In the genomic region with DNA sequence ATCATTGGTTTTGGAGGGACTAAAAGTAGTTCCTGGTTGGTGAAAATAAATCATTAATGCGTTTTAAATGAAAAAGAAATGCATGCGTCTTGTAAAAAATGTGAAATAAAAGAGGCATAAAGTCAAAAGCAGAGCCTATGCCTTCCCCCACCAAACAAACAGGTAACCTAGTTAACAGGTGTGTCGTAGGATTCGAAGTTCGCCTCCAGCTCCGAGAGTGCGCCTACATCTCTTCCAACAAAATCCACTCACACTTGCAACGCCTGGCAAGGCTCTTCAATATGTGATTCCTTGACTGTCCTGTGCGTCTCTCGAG, we compare ENCODE assay signal across 8 cellular contexts. TPM values are rescaled to one million over a fixed set of nuclear protein-coding genes. Genes with fewer than 3 reads are reported as not detected.
DNase-seq lines count a peak whose midpoint lies in the region; ATAC-seq lines count a peak whose summit lies in the region.

No MANE protein-coding gene starts in this region.

- no peaks in the 10 kb centered on the region for H3K9me3 Mint-ChIP-seq in T-helper 1 cell treated with Interleukin-12 subunit alpha and Interleukin-12 subunit beta and Interleukin-4 antibody, amounts not matched to agents 30 μg/mL and 1 μg/mL, for 36 hours
- no peaks in the 10 kb centered on the region for H3K9me3 Mint-ChIP-seq in activated CD4-positive, alpha-beta memory T cell treated with anti-CD3 and anti-CD28 coated beads for 36 hours
- no peaks in the 10 kb centered on the region for H3K9me3 Mint-ChIP-seq in stimulated activated memory B cell treated with anti-CD40 and anti-IgM and Interleukin-4, amounts not matched to agents 10 μg/mL and 1 μg/mL and 100 μg/mL, for 72 hours

- WGBS in right cardiac atrium: 9% methylated on average over 10 of the region's 10 CpGs

- no peaks in the 10 kb centered on the region for H3K27me3 ChIP-seq in right cardiac atrium (ENCODE audit: control insufficient read depth, insufficient read depth)

- H3K27ac Mint-ChIP-seq in T-helper 1 cell treated with Interleukin-12 subunit alpha and Interleukin-12 subunit beta and Interleukin-4 antibody, amounts not matched to agents 30 μg/mL and 1 μg/mL, for 36 hours: peak overlapping the region; percentile 98
- H3K27ac Mint-ChIP-seq in activated CD4-positive, alpha-beta memory T cell treated with anti-CD3 and anti-CD28 coated beads for 36 hours: peak overlapping the region; percentile 87
- peak overlapping the region; percentile 98 for H3K27ac Mint-ChIP-seq in stimulated activated memory B cell treated with anti-CD40 and anti-IgM and Interleukin-4, amounts not matched to agents 10 μg/mL and 1 μg/mL and 100 μg/mL, for 72 hours

- peak overlapping the region; percentile 99 for H3K27ac ChIP-seq in right cardiac atrium (ENCODE audit: low read length)

- peak overlapping the region; percentile 84 for H3K4me3 ChIP-seq in right cardiac atrium (ENCODE audit: low read length)

- DNase-seq in T-helper 1 cell (no peak), right cardiac atrium (peak in 1 of 3 donors; percentile 32), DMS53 treated with DMSO at 0.1 percent for 48 hours (lab: John Stamatoyannopoulos, UW; ENCODE audit: unreplicated experiment) (no peak), HK-2 (ENCODE audit: unreplicated experiment) (no peak)
- no peak for DNase-seq in activated CD4-positive, alpha-beta memory T cell treated with anti-CD3 and anti-CD28 coated beads for 36 hours

- H3K27me3 Mint-ChIP-seq in T-helper 1 cell treated with Interleukin-12 subunit alpha and Interleukin-12 subunit beta and Interleukin-4 antibody, amounts not matched to agents 30 μg/mL and 1 μg/mL, for 36 hours (ENCODE audit: low read depth): no peaks in the 10 kb centered on the region
- H3K27me3 Mint-ChIP-seq in activated CD4-positive, alpha-beta memory T cell treated with anti-CD3 and anti-CD28 coated beads for 36 hours: no peaks in the 10 kb centered on the region
- H3K27me3 Mint-ChIP-seq in stimulated activated memory B cell treated with anti-CD40 and anti-IgM and Interleukin-4, amounts not matched to agents 10 μg/mL and 1 μg/mL and 100 μg/mL, for 72 hours: no peaks in the 10 kb centered on the region

- peaks cover 48% of the 10 kb centered on the region for H3K4me1 Mint-ChIP-seq in T-helper 1 cell treated with Interleukin-12 subunit alpha and Interleukin-12 subunit beta and Interleukin-4 antibody, amounts not matched to agents 30 μg/mL and 1 μg/mL, for 36 hours (ENCODE audit: low read depth)
- peaks cover 53% of the 10 kb centered on the region for H3K4me1 Mint-ChIP-seq in activated CD4-positive, alpha-beta memory T cell treated with anti-CD3 and anti-CD28 coated beads for 36 hours (ENCODE audit: low read depth)
- H3K4me1 Mint-ChIP-seq in stimulated activated memory B cell treated with anti-CD40 and anti-IgM and Interleukin-4, amounts not matched to agents 10 μg/mL and 1 μg/mL and 100 μg/mL, for 72 hours: peaks cover 61% of the 10 kb centered on the region

- intact Hi-C loops in activated CD4-positive, alpha-beta memory T cell treated with anti-CD3 and anti-CD28 coated beads for 36 hours (cut with micrococcal nuclease): loop anchor here (2.0 to 5.0 kb wide), 2 partner anchors 21 to 123 kb away; no protein-coding TSS in a partner anchor
- intact Hi-C loops in right cardiac atrium (cut with DNase I): loop anchor here in 1 of 4 donors (10.0 kb wide), 1 partner anchor 55 kb away; no protein-coding TSS in a partner anchor

- POLR2A ChIA-PET in activated CD4-positive, alpha-beta memory T cell treated with anti-CD3 and anti-CD28 coated beads for 36 hours (lab: Charles Lee): interaction anchor here (1.2 to 2.0 kb wide), 9 partner anchors 10 to 168 kb away, joined by 3 to 23 read pairs (median 5); a partner anchor contains a TSS

- peak overlapping the region; percentile 96 for H3K4me3 Mint-ChIP-seq in T-helper 1 cell treated with Interleukin-12 subunit alpha and Interleukin-12 subunit beta and Interleukin-4 antibody, amounts not matched to agents 30 μg/mL and 1 μg/mL, for 36 hours
- peak overlapping the region; percentile 90 for H3K4me3 Mint-ChIP-seq in activated CD4-positive, alpha-beta memory T cell treated with anti-CD3 and anti-CD28 coated beads for 36 hours
- peak overlapping the region; percentile 94 for H3K4me3 Mint-ChIP-seq in stimulated activated memory B cell treated with anti-CD40 and anti-IgM and Interleukin-4, amounts not matched to agents 10 μg/mL and 1 μg/mL and 100 μg/mL, for 72 hours

- no peaks in the 10 kb centered on the region for H3K9me3 ChIP-seq in right cardiac atrium (ENCODE audit: control insufficient read depth, low read length)

- ATAC-seq in right cardiac atrium (no peak), HG02870 (IDR thresholded peaks at IDR 0.05; ENCODE audit: unreplicated experiment) (no peak)
- ATAC-seq in stimulated activated memory B cell treated with anti-CD40 and anti-IgM and Interleukin-4, amounts not matched to agents 10 μg/mL and 1 μg/mL and 100 μg/mL, for 72 hours: no peak

- peaks cover 17% of the 10 kb centered on the region for H3K36me3 Mint-ChIP-seq in T-helper 1 cell treated with Interleukin-12 subunit alpha and Interleukin-12 subunit beta and Interleukin-4 antibody, amounts not matched to agents 30 μg/mL and 1 μg/mL, for 36 hours (ENCODE audit: low read depth)
- H3K36me3 Mint-ChIP-seq in activated CD4-positive, alpha-beta memory T cell treated with anti-CD3 and anti-CD28 coated beads for 36 hours: peaks cover 14% of the 10 kb centered on the region
- peaks cover 5% of the 10 kb centered on the region for H3K36me3 Mint-ChIP-seq in stimulated activated memory B cell treated with anti-CD40 and anti-IgM and Interleukin-4, amounts not matched to agents 10 μg/mL and 1 μg/mL and 100 μg/mL, for 72 hours

- peaks cover 6% of the 10 kb centered on the region for H3K4me1 ChIP-seq in right cardiac atrium (ENCODE audit: control insufficient read depth, insufficient read depth, low read length)

- CTCF ChIA-PET in activated CD4-positive, alpha-beta memory T cell treated with anti-CD3 and anti-CD28 coated beads for 36 hours (lab: Charles Lee): interaction anchor here (1.1 to 5.5 kb wide), 6 partner anchors 13 to 209 kb away, joined by 3 to 28 read pairs (median 8); a partner anchor contains a TSS

RNA-seq across cellular contexts. Expression of a gene that starts 0.7 kb away (rescaled TPM):
- 10 to 100 TPM; 72.5 to 72.7 TPM for total RNA-seq in activated CD4-positive, alpha-beta memory T cell treated with anti-CD3 and anti-CD28 coated beads for 36 hours
- total RNA-seq in right cardiac atrium: 10 to 100 TPM; 85.8 to 98.2 (median 92.7) TPM
- polyA plus RNA-seq in right cardiac atrium: 14.8 TPM
